ENCODE assay signal across 34 cellular contexts in the genomic region with DNA sequence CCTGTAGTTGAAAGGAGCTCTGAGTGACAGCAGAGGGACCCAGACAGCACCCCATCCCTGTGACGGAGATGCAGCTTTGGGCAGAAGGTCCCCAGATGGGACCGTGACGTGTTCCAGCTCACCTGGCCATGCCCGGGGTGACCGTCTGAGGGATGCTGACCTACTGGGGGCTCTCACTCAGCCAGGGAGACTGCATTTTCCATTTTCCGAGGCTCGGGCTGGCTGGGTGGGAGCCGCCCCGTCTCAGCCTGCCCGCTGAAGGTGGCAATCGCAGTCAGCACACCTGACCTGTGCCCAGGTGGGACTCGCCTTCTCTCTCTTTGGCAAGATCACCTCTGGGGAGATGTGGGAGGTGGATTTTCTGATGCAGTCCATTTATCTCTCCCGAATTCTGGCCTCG.
"Had no signal": no experiment of that assay in that cellular context is flagged by ENCODE, and none has a peak within 500 bp of the region (broad histone marks: within the 10 kb centered on the region; RNA-seq: fewer than 3 reads in every experiment).

No MANE protein-coding gene starts in this region.

- H3K27ac ChIP-seq: KMS-11 had no signal

- DNase-seq: Karpas-422, Kasumi-1, MG63, MM.1S, MV-4-11, NCI-H1048, NCI-H1092, NCI-H1092 treated with DMSO at 0.1 percent for 48 hours, NCI-H1105, NCI-H1105 treated with DMSO at 0.1 percent for 48 hours, NCI-H1417, NCI-H1417 treated with DMSO at 0.1 percent for 48 hours, NCI-H1436, NCI-H1436 treated with DMSO at 0.1 percent for 48 hours, NCI-H146, NCI-H1694, NCI-H1694 treated with DMSO at 0.1 percent for 48 hours, NCI-H187, NCI-H187 treated with DMSO at 0.1 percent for 48 hours, NCI-H1930, NCI-H2029, NCI-H2029 treated with DMSO at 0.1 percent for 48 hours, NCI-H2081, NCI-H2081 treated with DMSO at 0.1 percent for 48 hours, NCI-H2107, NCI-H2171, NCI-H2171 treated with DMSO at 0.1 percent for 48 hours, NCI-H2227 treated with DMSO at 0.1 percent for 48 hours, NCI-H226, NCI-H345, NCI-H446, NCI-H446 treated with DMSO at 0.1 percent for 48 hours, NCI-H510A had no signal

- H3K36me3 ChIP-seq: MG63 had no signal

- H3K27me3 ChIP-seq: MG63 had no signal

- H3K9ac ChIP-seq: KMS-11 had no signal

- H3K4me3 ChIP-seq: MG63 had no signal

- H3K9me3 ChIP-seq: MG63 had no signal

- H3K4me2 ChIP-seq: KMS-11 had no signal
